ENCODE assay signal across 1 cellular context in genomic region chr11:69437001-69437875, GRCh38.
TF ChIP-seq lines count a peak whose summit lies in the region.

No MANE protein-coding gene starts in this region.

TF ChIP-seq in HepG2, 621 proteins besides CTCF, POLR2A, EP300 and RAD21 (continued from another document and continues in another):
- TF ChIP-seq, protein P1, sequence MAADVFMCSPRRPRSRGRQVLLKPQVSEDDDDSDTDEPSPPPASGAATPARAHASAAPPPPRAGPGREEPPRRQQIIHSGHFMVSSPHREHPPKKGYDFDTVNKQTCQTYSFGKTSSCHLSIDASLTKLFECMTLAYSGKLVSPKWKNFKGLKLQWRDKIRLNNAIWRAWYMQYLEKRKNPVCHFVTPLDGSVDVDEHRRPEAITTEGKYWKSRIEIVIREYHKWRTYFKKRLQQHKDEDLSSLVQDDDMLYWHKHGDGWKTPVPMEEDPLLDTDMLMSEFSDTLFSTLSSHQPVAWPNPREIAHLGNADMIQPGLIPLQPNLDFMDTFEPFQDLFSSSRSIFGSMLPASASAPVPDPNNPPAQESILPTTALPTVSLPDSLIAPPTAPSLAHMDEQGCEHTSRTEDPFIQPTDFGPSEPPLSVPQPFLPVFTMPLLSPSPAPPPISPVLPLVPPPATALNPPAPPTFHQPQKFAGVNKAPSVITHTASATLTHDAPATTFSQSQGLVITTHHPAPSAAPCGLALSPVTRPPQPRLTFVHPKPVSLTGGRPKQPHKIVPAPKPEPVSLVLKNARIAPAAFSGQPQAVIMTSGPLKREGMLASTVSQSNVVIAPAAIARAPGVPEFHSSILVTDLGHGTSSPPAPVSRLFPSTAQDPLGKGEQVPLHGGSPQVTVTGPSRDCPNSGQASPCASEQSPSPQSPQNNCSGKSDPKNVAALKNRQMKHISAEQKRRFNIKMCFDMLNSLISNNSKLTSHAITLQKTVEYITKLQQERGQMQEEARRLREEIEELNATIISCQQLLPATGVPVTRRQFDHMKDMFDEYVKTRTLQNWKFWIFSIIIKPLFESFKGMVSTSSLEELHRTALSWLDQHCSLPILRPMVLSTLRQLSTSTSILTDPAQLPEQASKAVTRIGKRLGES (CRISPR knock-in tag; IDR thresholded peaks at IDR 0.05; ENCODE audit: borderline replicate concordance), result no peak
- TF ChIP-seq ZZZ3 (CRISPR knock-in tag; IDR thresholded peaks at IDR 0.05; ENCODE audit: borderline replicate concordance) (no peak), JUNB (CRISPR knock-in tag; IDR thresholded peaks at IDR 0.05; ENCODE audit: borderline replicate concordance) (no peak), SALL2 (CRISPR knock-in tag; IDR thresholded peaks at IDR 0.05) (no peak), XRCC5 (optimal IDR thresholded peaks at IDR 0.05; ENCODE audit: low read length) (no peak), KLF13 (CRISPR knock-in tag; IDR thresholded peaks at IDR 0.05) (no peak), NFKB2 (CRISPR knock-in tag; IDR thresholded peaks at IDR 0.05; ENCODE audit: borderline replicate concordance) (no peak; the same call in 1 of the 2 replicates), ZNF614 (CRISPR knock-in tag; IDR thresholded peaks at IDR 0.05; ENCODE audit: borderline replicate concordance) (peak; percentile 62; the same call in 1 of the 2 replicates), ZBTB3 (CRISPR knock-in tag; IDR thresholded peaks at IDR 0.05; ENCODE audit: borderline replicate concordance, low read depth) (no peak), HNRNPK (IDR thresholded peaks at IDR 0.05; ENCODE audit: low read depth, low read length, poor library complexity, severe bottlenecking) (no peak), CREB1 (IDR thresholded peaks at IDR 0.05) (no peak), CREB1 (CRISPR knock-in tag; IDR thresholded peaks at IDR 0.05) (no peak), ZNF878 (CRISPR knock-in tag; IDR thresholded peaks at IDR 0.05) (no peak), DBP (CRISPR knock-in tag; IDR thresholded peaks at IDR 0.05; ENCODE audit: not compliant biosample characterization) (no peak), ZNF792 (CRISPR knock-in tag; IDR thresholded peaks at IDR 0.05) (0 out of 2 replicates have a peak, but pooled peaks have one; percentile 61), ZNF276 (CRISPR knock-in tag; IDR thresholded peaks at IDR 0.05; ENCODE audit: low read depth) (0 out of 2 replicates have a peak, but pooled peaks have one; percentile 36), JUND (CRISPR knock-in tag; IDR thresholded peaks at IDR 0.05) (peak; percentile 35; the same call in 1 of the 2 replicates), FOXK1 (CRISPR knock-in tag; IDR thresholded peaks at IDR 0.05; ENCODE audit: borderline replicate concordance, low read depth) (no peak), ZNF619 (CRISPR knock-in tag; IDR thresholded peaks at IDR 0.05) (0 out of 2 replicates have a peak, but pooled peaks have one; percentile 29), TCF12 (IDR thresholded peaks at IDR 0.05) (no peak), TCF12 (CRISPR knock-in tag; IDR thresholded peaks at IDR 0.05) (no peak), TBX2 (CRISPR knock-in tag; IDR thresholded peaks at IDR 0.05; ENCODE audit: borderline replicate concordance) (peak; percentile 83), KDM2A (CRISPR knock-in tag; IDR thresholded peaks at IDR 0.05; ENCODE audit: borderline replicate concordance, low read depth) (peak; percentile 42; the same call in 1 of the 2 replicates), MBD4 (IDR thresholded peaks at IDR 0.05; ENCODE audit: borderline replicate concordance, low read length) (no peak), ZSCAN9 (CRISPR knock-in tag; IDR thresholded peaks at IDR 0.05; ENCODE audit: borderline replicate concordance) (no peak), SMAD1 (CRISPR knock-in tag; IDR thresholded peaks at IDR 0.05; ENCODE audit: borderline replicate concordance, low read depth) (no peak), SNAPC4 (CRISPR knock-in tag; IDR thresholded peaks at IDR 0.05) (no peak), ZNF746 (CRISPR knock-in tag; IDR thresholded peaks at IDR 0.05) (peak; percentile 67; the same call in 1 of the 2 replicates), GATAD1 (CRISPR knock-in tag; IDR thresholded peaks at IDR 0.05) (no peak), FOXA3 (CRISPR knock-in tag; IDR thresholded peaks at IDR 0.05) (peak; percentile 45; the same call in 1 of the 2 replicates), FOXK2 (IDR thresholded peaks at IDR 0.05) (no peak), TRAFD1 (CRISPR knock-in tag; IDR thresholded peaks at IDR 0.05; ENCODE audit: borderline replicate concordance) (no peak), NR2F6 (IDR thresholded peaks at IDR 0.05) (no peak; the same call in 1 of the 2 replicates), NR2F6 (CRISPR knock-in tag; IDR thresholded peaks at IDR 0.05) (peak; percentile 84), ZSCAN25 (CRISPR knock-in tag; IDR thresholded peaks at IDR 0.05) (peak; percentile 80), ZNF713 (CRISPR knock-in tag; IDR thresholded peaks at IDR 0.05) (no peak), NRL (CRISPR knock-in tag; IDR thresholded peaks at IDR 0.05; ENCODE audit: borderline replicate concordance) (no peak), ZNF552 (CRISPR knock-in tag; IDR thresholded peaks at IDR 0.05; ENCODE audit: borderline replicate concordance) (0 out of 2 replicates have a peak, but pooled peaks have one; percentile 53), ZNF557 (CRISPR knock-in tag; IDR thresholded peaks at IDR 0.05) (no peak), ZNF770 (CRISPR knock-in tag; IDR thresholded peaks at IDR 0.05) (no peak)
- TF ChIP-seq, protein P2, sequence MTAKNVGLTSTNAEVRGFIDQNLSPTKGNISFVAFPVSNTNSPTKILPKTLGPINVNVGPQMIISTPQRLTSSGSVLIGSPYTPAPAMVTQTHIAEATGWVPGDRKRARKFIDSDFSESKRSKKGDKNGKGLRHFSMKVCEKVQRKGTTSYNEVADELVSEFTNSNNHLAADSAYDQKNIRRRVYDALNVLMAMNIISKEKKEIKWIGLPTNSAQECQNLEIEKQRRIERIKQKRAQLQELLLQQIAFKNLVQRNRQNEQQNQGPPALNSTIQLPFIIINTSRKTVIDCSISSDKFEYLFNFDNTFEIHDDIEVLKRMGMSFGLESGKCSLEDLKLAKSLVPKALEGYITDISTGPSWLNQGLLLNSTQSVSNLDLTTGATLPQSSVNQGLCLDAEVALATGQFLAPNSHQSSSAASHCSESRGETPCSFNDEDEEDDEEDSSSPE (CRISPR knock-in tag; IDR thresholded peaks at IDR 0.05), result no peak
- TF ChIP-seq, protein P3, sequence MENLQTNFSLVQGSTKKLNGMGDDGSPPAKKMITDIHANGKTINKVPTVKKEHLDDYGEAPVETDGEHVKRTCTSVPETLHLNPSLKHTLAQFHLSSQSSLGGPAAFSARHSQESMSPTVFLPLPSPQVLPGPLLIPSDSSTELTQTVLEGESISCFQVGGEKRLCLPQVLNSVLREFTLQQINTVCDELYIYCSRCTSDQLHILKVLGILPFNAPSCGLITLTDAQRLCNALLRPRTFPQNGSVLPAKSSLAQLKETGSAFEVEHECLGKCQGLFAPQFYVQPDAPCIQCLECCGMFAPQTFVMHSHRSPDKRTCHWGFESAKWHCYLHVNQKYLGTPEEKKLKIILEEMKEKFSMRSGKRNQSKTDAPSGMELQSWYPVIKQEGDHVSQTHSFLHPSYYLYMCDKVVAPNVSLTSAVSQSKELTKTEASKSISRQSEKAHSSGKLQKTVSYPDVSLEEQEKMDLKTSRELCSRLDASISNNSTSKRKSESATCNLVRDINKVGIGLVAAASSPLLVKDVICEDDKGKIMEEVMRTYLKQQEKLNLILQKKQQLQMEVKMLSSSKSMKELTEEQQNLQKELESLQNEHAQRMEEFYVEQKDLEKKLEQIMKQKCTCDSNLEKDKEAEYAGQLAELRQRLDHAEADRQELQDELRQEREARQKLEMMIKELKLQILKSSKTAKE (CRISPR knock-in tag; IDR thresholded peaks at IDR 0.05; ENCODE audit: borderline replicate concordance), result peak; percentile 80
- TF ChIP-seq, protein P4, sequence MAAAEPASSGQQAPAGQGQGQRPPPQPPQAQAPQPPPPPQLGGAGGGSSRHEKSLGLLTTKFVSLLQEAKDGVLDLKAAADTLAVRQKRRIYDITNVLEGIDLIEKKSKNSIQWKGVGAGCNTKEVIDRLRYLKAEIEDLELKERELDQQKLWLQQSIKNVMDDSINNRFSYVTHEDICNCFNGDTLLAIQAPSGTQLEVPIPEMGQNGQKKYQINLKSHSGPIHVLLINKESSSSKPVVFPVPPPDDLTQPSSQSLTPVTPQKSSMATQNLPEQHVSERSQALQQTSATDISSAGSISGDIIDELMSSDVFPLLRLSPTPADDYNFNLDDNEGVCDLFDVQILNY (CRISPR knock-in tag; conservative IDR thresholded peaks at IDR 0.05), result no peak
- TF ChIP-seq, protein P5, sequence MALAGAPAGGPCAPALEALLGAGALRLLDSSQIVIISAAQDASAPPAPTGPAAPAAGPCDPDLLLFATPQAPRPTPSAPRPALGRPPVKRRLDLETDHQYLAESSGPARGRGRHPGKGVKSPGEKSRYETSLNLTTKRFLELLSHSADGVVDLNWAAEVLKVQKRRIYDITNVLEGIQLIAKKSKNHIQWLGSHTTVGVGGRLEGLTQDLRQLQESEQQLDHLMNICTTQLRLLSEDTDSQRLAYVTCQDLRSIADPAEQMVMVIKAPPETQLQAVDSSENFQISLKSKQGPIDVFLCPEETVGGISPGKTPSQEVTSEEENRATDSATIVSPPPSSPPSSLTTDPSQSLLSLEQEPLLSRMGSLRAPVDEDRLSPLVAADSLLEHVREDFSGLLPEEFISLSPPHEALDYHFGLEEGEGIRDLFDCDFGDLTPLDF (CRISPR knock-in tag; IDR thresholded peaks at IDR 0.05), result no peak
